18 cellular contexts compared by ENCODE assay signal in the genomic region with DNA sequence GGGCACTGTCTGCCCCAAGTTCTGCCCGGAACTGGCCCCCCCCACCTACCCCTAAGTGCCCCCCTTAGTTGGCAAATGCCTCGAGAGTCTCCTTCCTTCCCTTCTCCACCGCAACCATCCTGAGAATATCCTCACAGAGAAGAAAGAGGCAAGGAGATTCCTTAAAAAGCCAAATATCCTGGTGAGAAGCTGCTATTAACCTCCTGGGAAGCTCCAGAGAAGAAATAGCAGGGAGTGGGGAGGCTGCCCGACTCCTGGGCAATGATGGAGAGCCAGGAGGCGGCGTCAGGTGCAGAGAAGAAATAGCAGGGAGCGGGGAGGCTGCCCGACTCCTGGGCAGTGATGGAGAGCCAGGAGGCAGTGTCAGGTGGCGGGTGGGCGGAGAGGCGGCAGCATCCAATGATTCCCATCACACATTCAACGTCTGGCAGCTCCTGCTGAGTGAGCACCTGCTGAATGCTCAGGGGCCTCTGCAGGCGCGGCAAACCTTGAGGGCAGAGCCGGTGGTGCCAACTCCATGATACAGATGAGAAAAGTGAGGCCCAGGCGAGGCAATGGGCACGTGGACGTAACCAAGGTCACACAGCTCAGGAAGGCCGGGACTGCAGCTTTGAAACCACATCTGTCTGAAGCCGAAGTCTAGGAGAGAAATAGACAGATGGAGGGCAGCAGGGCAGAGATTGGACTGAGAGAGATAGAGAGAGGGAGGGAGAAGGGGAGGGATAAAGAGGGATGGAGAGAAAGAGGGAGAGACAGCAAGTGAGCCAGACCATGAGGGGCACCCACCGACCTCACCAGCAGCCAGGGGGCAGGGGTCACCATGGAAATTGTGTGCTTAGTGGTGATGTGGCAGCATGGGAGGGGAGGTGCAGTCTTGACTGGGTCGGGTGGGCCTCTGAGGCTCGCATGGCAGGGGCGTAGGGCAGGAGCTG. TPM values are rescaled to one million over a fixed set of nuclear protein-coding genes. Genes with fewer than 3 reads are reported as not detected.
DNase-seq lines count a peak whose midpoint lies in the region; ATAC-seq, FAIRE-seq and TF ChIP-seq lines count a peak whose summit lies in the region.
"Had no signal": no experiment of that assay in that cellular context is flagged by ENCODE, and none has a peak within 500 bp of the region (broad histone marks: within the 10 kb centered on the region; RNA-seq: fewer than 3 reads in every experiment).

No MANE protein-coding gene starts in this region.

- TF ChIP-seq CTCF in glutamatergic neuron (IDR thresholded peaks at IDR 0.05; ENCODE audit: partially characterized antibody, unreplicated experiment) (no peak), type B pancreatic cell (conservative IDR thresholded peaks at IDR 0.05) (no peak)

- H3K4me3 Mint-ChIP-seq in glutamatergic neuron (ENCODE audit: unreplicated experiment) (no peak overlapping the region), type B pancreatic cell (no peak overlapping the region)
- H3K4me3 Mint-ChIP-seq in activated CD8-positive, alpha-beta memory T cell treated with anti-CD3 and anti-CD28 coated beads, Interleukin-2, amount 10 ng/mL, durations not matched to agents 7 days and 5 days, result no peak overlapping the region
- H3K4me3 Mint-ChIP-seq: activated CD8-positive, alpha-beta T cell treated with anti-CD3 and anti-CD28 coated beads for 36 hours; activated T-helper 1 cell treated with anti-CD3 and anti-CD28 coated beads, Interleukin-12 subunit alpha, Interleukin-12 subunit beta, Interleukin-2, Interleukin-4 antibody, amounts not matched to agents 30 ng/mL and 10 ng/mL and 1 ng/mL, durations not matched to agents 14 hours and 24 hours and 36 hours; IgD-negative memory B cell had no signal

- peak overlapping the region; percentile 30 for H3K27ac Mint-ChIP-seq in glutamatergic neuron (ENCODE audit: unreplicated experiment)
- no peak overlapping the region for H3K27ac Mint-ChIP-seq in type B pancreatic cell
- no peak overlapping the region for H3K27ac Mint-ChIP-seq in activated CD8-positive, alpha-beta memory T cell treated with anti-CD3 and anti-CD28 coated beads, Interleukin-2, amount 10 ng/mL, durations not matched to agents 7 days and 5 days
- H3K27ac Mint-ChIP-seq: activated CD8-positive, alpha-beta T cell treated with anti-CD3 and anti-CD28 coated beads for 36 hours; activated T-helper 1 cell treated with anti-CD3 and anti-CD28 coated beads, Interleukin-12 subunit alpha, Interleukin-12 subunit beta, Interleukin-2, Interleukin-4 antibody, amounts not matched to agents 30 ng/mL and 10 ng/mL and 1 ng/mL, durations not matched to agents 14 hours and 24 hours and 36 hours; IgD-negative memory B cell had no signal

- H3K9me3 Mint-ChIP-seq in glutamatergic neuron (ENCODE audit: unreplicated experiment) (no peaks in the 10 kb centered on the region), type B pancreatic cell (no peaks in the 10 kb centered on the region)
- H3K9me3 Mint-ChIP-seq in activated CD8-positive, alpha-beta memory T cell treated with anti-CD3 and anti-CD28 coated beads, Interleukin-2, amount 10 ng/mL, durations not matched to agents 7 days and 5 days (ENCODE audit: low read depth), result no peaks in the 10 kb centered on the region
- H3K9me3 Mint-ChIP-seq: activated CD8-positive, alpha-beta T cell treated with anti-CD3 and anti-CD28 coated beads for 36 hours; activated T-helper 1 cell treated with anti-CD3 and anti-CD28 coated beads, Interleukin-12 subunit alpha, Interleukin-12 subunit beta, Interleukin-2, Interleukin-4 antibody, amounts not matched to agents 30 ng/mL and 10 ng/mL and 1 ng/mL, durations not matched to agents 14 hours and 24 hours and 36 hours; IgD-negative memory B cell had no signal

- DNase-seq in DMS 273 treated with DMSO at 0.1 percent for 48 hours (lab: John Stamatoyannopoulos, UW) (peak; percentile 36), NCI-H1105 treated with DMSO at 0.1 percent for 48 hours (lab: John Stamatoyannopoulos, UW) (peak; percentile 71), NCI-H345 (lab: John Stamatoyannopoulos, UW) (peak; percentile 89), glutamatergic neuron (peak; percentile 52), type B pancreatic cell (ENCODE audit: extremely low spot score, unreplicated experiment) (no peak), HTR-8/SVneo (ENCODE audit: insufficient read length, low spot score) (no peak), epidermal melanocyte (ENCODE audit: insufficient read length, low spot score) (no peak)
- no peak for DNase-seq in activated CD8-positive, alpha-beta memory T cell treated with anti-CD3 and anti-CD28 coated beads, Interleukin-2, amount 10 ng/mL, durations not matched to agents 7 days and 5 days
- DNase-seq: activated CD8-positive, alpha-beta T cell treated with anti-CD3 and anti-CD28 coated beads for 36 hours; kidney; midbrain; ovary; stimulated activated naive CD4-positive, alpha-beta T cell; upper lobe of right lung had no signal

- H3K36me3 Mint-ChIP-seq in glutamatergic neuron (ENCODE audit: unreplicated experiment) (no peaks in the 10 kb centered on the region), type B pancreatic cell (no peaks in the 10 kb centered on the region)
- H3K36me3 Mint-ChIP-seq in activated CD8-positive, alpha-beta memory T cell treated with anti-CD3 and anti-CD28 coated beads, Interleukin-2, amount 10 ng/mL, durations not matched to agents 7 days and 5 days, result no peaks in the 10 kb centered on the region

- H3K27me3 Mint-ChIP-seq in glutamatergic neuron (ENCODE audit: unreplicated experiment) (peaks cover 9% of the 10 kb centered on the region), type B pancreatic cell (peaks cover 73% of the 10 kb centered on the region)
- H3K27me3 Mint-ChIP-seq in activated CD8-positive, alpha-beta memory T cell treated with anti-CD3 and anti-CD28 coated beads, Interleukin-2, amount 10 ng/mL, durations not matched to agents 7 days and 5 days, result peaks cover 39% of the 10 kb centered on the region

- no peak for ATAC-seq in activated CD8-positive, alpha-beta memory T cell treated with anti-CD3 and anti-CD28 coated beads, Interleukin-2, amount 10 ng/mL, durations not matched to agents 7 days and 5 days
- ATAC-seq: activated CD8-positive, alpha-beta T cell treated with anti-CD3 and anti-CD28 coated beads for 36 hours; upper lobe of right lung had no signal

- H3K4me1 Mint-ChIP-seq in glutamatergic neuron (ENCODE audit: low read depth, unreplicated experiment) (peaks cover 25% of the 10 kb centered on the region), type B pancreatic cell (ENCODE audit: unreplicated experiment) (peaks cover 4% of the 10 kb centered on the region)
- H3K4me1 Mint-ChIP-seq in activated CD8-positive, alpha-beta memory T cell treated with anti-CD3 and anti-CD28 coated beads, Interleukin-2, amount 10 ng/mL, durations not matched to agents 7 days and 5 days, result no peaks in the 10 kb centered on the region

- FAIRE-seq in HTR-8/SVneo (lab: Jason Lieb, UNC), result no peak
- FAIRE-seq: colon, kidney had no signal

- CTCF ChIA-PET in activated CD8-positive, alpha-beta memory T cell treated with anti-CD3 and anti-CD28 coated beads, Interleukin-2, amount 10 ng/mL, durations not matched to agents 7 days and 5 days (lab: Charles Lee), result interaction anchor here (0.7 to 1.2 kb wide), 2 partner anchors 23 to 41 kb away, joined by 3 read pairs; no protein-coding TSS in a partner anchor

RNA-seq across cellular contexts. Expression of a gene that starts 58.3 kb away (rescaled TPM):
- total RNA-seq in glutamatergic neuron (ENCODE audit: unreplicated experiment), result not detected
- total RNA-seq in type B pancreatic cell (ENCODE audit: low replicate concordance), result not detected in 2 replicates
- 100 to 1,000 TPM in 1 of 2 experiments, 10 to 100 TPM in 1; 97.8 to 123 TPM for total RNA-seq in activated CD8-positive, alpha-beta memory T cell treated with anti-CD3 and anti-CD28 coated beads, Interleukin-2, amount 10 ng/mL, durations not matched to agents 7 days and 5 days
- total RNA-seq: epithelial cell of proximal tubule had no signal

Comparison
In these comparisons a context has a peak if more than half of its experiments do, and no peak if none do; other contexts are left out.
1. DNase-seq: peak in DMS 273 treated with DMSO at 0.1 percent for 48 hours (single experiment), NCI-H1105 treated with DMSO at 0.1 percent for 48 hours (single experiment), NCI-H345 (single experiment) and glutamatergic neuron (single experiment); none in type B pancreatic cell (single experiment), HTR-8/SVneo (single experiment), activated CD8-positive, alpha-beta memory T cell treated with anti-CD3 and anti-CD28 coated beads, Interleukin-2, amount 10 ng/mL, durations not matched to agents 7 days and 5 days (single experiment) and epidermal melanocyte (single experiment).
2. RNA of a gene that starts 58.3 kb away (total RNA-seq): 97.8 to 123 TPM in activated CD8-positive, alpha-beta memory T cell treated with anti-CD3 and anti-CD28 coated beads, Interleukin-2, amount 10 ng/mL, durations not matched to agents 7 days and 5 days; not detected in type B pancreatic cell and not detected in glutamatergic neuron (single experiment); every median in the first group is over 10 times any median in the second.